In genomic region chr4:168811793-168812651, GRCh38 we compare ENCODE assay signal across 14 cellular contexts.
A peak's percentile ranks its signal among the peaks of the same experiment; 100 is the strongest.
DNase-seq lines count a peak whose midpoint lies in the region; ATAC-seq and TF ChIP-seq lines count a peak whose summit lies in the region.
"Had no signal": no experiment of that assay in that cellular context is flagged by ENCODE, and none has a peak within 500 bp of the region (broad histone marks: within the 10 kb centered on the region; RNA-seq: fewer than 3 reads in every experiment).

No MANE protein-coding gene starts in this region.

- TF ChIP-seq RAD21 in SK-N-SH (IDR thresholded peaks at IDR 0.05; ENCODE audit: low read length): no peak

- no peaks in the 10 kb centered on the region for H3K27me3 ChIP-seq in SK-N-SH (ENCODE audit: insufficient read depth)
- H3K27me3 ChIP-seq in psoas muscle (ENCODE audit: insufficient read depth in 3 of 3, low read length in 2 of 3): no peaks in the 10 kb centered on the region

- no peaks in the 10 kb centered on the region; the same call in 1 of the 2 replicates for H3K79me2 ChIP-seq in SK-N-SH (ENCODE audit: insufficient read depth)

- POLR2A ChIA-PET in SK-N-SH (lab: Yijun Ruan, JAX): interaction anchor here (0.7 kb wide), 1 partner anchor 35 kb away, joined by 3 read pairs; no protein-coding TSS in a partner anchor

- ATAC-seq in psoas muscle (peak in 2 of 4 donors; percentile 36 to 38), GM19395 (IDR thresholded peaks at IDR 0.05; ENCODE audit: unreplicated experiment) (no peak), HG02623 (IDR thresholded peaks at IDR 0.05; ENCODE audit: unreplicated experiment) (no peak), GM21526 (IDR thresholded peaks at IDR 0.05; ENCODE audit: low FRiP score, unreplicated experiment) (no peak)
- ATAC-seq: sciatic nerve had no signal

- H2AFZ ChIP-seq in SK-N-SH (ENCODE audit: low read depth): peak overlapping the region; percentile 17; the same call in 1 of the 2 replicates

- no peak overlapping the region; the same call in 1 of the 2 replicates for H3K9ac ChIP-seq in SK-N-SH
- H3K9ac ChIP-seq: BLaER1 treated with 17β-estradiol and CSF1 and Interleukin-3, amounts not matched to agents 10 nM and 100 nM had no signal

- no peaks in the 10 kb centered on the region for H4K20me1 ChIP-seq in SK-N-SH (ENCODE audit: insufficient read depth)
- H4K20me1 ChIP-seq: BLaER1 treated with 17β-estradiol and CSF1 and Interleukin-3, amounts not matched to agents 10 nM and 100 nM had no signal

- peaks cover 26% of the 10 kb centered on the region for H3F3A ChIP-seq in SK-N-SH (replicated peaks; ENCODE audit: insufficient read depth)

- intact Hi-C loops in psoas muscle (cut with DNase I): no loop called here

- H3K4me3 ChIP-seq in SK-N-SH (ENCODE audit: low read depth in 2 of 2, low read length in 1 of 2): no peak overlapping the region
- no peak overlapping the region for H3K4me3 ChIP-seq in psoas muscle
- H3K4me3 ChIP-seq: BLaER1 treated with 17β-estradiol and CSF1 and Interleukin-3, amounts not matched to agents 10 nM and 100 nM had no signal

- TF ChIP-seq CTCF in SK-N-SH (IDR thresholded peaks at IDR 0.05): no peak
- TF ChIP-seq CTCF in psoas muscle (IDR thresholded peaks at IDR 0.05): no peak

- H3K4me1 ChIP-seq in SK-N-SH (ENCODE audit: control insufficient read depth in 1 of 2, insufficient read depth in 2 of 2, low read depth in 1 of 2, low read length in 1 of 2): peaks cover 12 to 17% of the 10 kb centered on the region in 2 experiments; a peak in 3 of 4 replicates
- H3K4me1 ChIP-seq in psoas muscle: peaks cover 21% of the 10 kb centered on the region

- peak overlapping the region; percentile 70 to 80; a peak in 3 of 4 replicates for H3K27ac ChIP-seq in SK-N-SH (ENCODE audit: low read depth in 2 of 2, low read length in 1 of 2)
- H3K27ac ChIP-seq in psoas muscle: peak overlapping the region; percentile 37
- H3K27ac ChIP-seq: BLaER1 treated with 17β-estradiol and CSF1 and Interleukin-3, amounts not matched to agents 10 nM and 100 nM had no signal

- H3K9me3 ChIP-seq in SK-N-SH (no peaks in the 10 kb centered on the region), psoas muscle (no peaks in the 10 kb centered on the region)
- H3K9me3 ChIP-seq: BLaER1 treated with 17β-estradiol and CSF1 and Interleukin-3, amounts not matched to agents 10 nM and 100 nM had no signal

- 32% methylated on average over 9 of the region's 9 CpGs for WGBS in SK-N-SH (ENCODE audit: low lambda C conversion rate)
- 58 to 73% (median 62%) methylated on average over 9 of the region's 9 CpGs for WGBS in psoas muscle, 3 donors

- no peaks in the 10 kb centered on the region for H3K9me2 ChIP-seq in SK-N-SH

- no peak for TF ChIP-seq EP300 in SK-N-SH (IDR thresholded peaks at IDR 0.05; ENCODE audit: borderline replicate concordance in 1 of 2, low read depth in 1 of 2, low read length in 1 of 2)

- CTCF ChIA-PET in SK-N-SH (lab: Yijun Ruan, JAX): interaction anchor here (1.0 to 1.4 kb wide), 3 partner anchors 21 to 628 kb away, joined by 3 to 4 read pairs (median 3); no protein-coding TSS in a partner anchor

- DNase-seq in Daoy (ENCODE audit: low read depth) (peak; percentile 22), SK-N-SH (no peak), fibroblast of peridontal ligament (ENCODE audit: extremely low read depth) (peak; percentile 84), psoas muscle (no peak), DMS53 (lab: John Stamatoyannopoulos, UW) (no peak)
- DNase-seq: activated CD4-positive, alpha-beta T cell treated with anti-CD3 and anti-CD28 coated beads, Interleukin-2, amount 50 U/mL, for 48 hours; caudate nucleus; NCI-H1092 treated with DMSO at 0.1 percent for 48 hours; RPMI8226 had no signal

- H3K36me3 ChIP-seq in SK-N-SH (replicated peaks in 1 of 2; ENCODE audit: control insufficient read depth in 1 of 2, insufficient read depth in 2 of 2, low read length in 1 of 2) (no peaks in the 10 kb centered on the region), psoas muscle (ENCODE audit: insufficient read depth in 1 of 2, low read depth in 1 of 2) (no peaks in the 10 kb centered on the region)
- H3K36me3 ChIP-seq: BLaER1 treated with 17β-estradiol and CSF1 and Interleukin-3, amounts not matched to agents 10 nM and 100 nM had no signal

- H3K4me2 ChIP-seq in SK-N-SH: peak overlapping the region; percentile 32; the same call in 1 of the 2 replicates
- H3K4me2 ChIP-seq: BLaER1 treated with 17β-estradiol and CSF1 and Interleukin-3, amounts not matched to agents 10 nM and 100 nM had no signal

TF ChIP-seq in SK-N-SH, 30 proteins besides CTCF, POLR2A, EP300 and RAD21 (continues in another document):
- TF ChIP-seq FOXM1 (IDR thresholded peaks at IDR 0.05; ENCODE audit: low read depth) (no peak), NFIC (IDR thresholded peaks at IDR 0.05; ENCODE audit: borderline replicate concordance) (peak; percentile 60), TEAD4 (IDR thresholded peaks at IDR 0.05; ENCODE audit: borderline replicate concordance, insufficient read depth) (0 out of 2 replicates have a peak, but pooled peaks have one; percentile 8), IRF3 (IDR thresholded peaks at IDR 0.05; ENCODE audit: low read depth, low read length) (no peak), RXRA (IDR thresholded peaks at IDR 0.05; ENCODE audit: borderline replicate concordance, low read depth) (0 out of 2 replicates have a peak, but pooled peaks have one; percentile 16), JUND (IDR thresholded peaks at IDR 0.05) (peak; percentile 47; the same call in 1 of the 2 replicates), RFX5 (IDR thresholded peaks at IDR 0.05; ENCODE audit: low read length) (no peak), FOSL2 (IDR thresholded peaks at IDR 0.05; ENCODE audit: borderline replicate concordance, low read depth) (peak; percentile 69; the same call in 1 of the 2 replicates), USF1 (IDR thresholded peaks at IDR 0.05; ENCODE audit: borderline replicate concordance, low read depth) (no peak), MAX (IDR thresholded peaks at IDR 0.05; ENCODE audit: low read depth) (peak; percentile 25; the same call in 1 of the 2 replicates), CHD2 (IDR thresholded peaks at IDR 0.05; ENCODE audit: low read length, partially characterized antibody) (no peak), PBX3 (IDR thresholded peaks at IDR 0.05) (peak; percentile 51; the same call in 1 of the 2 replicates), ZBTB33 (IDR thresholded peaks at IDR 0.05; ENCODE audit: borderline replicate concordance, low read depth) (no peak), YY1 (IDR thresholded peaks at IDR 0.05; ENCODE audit: low read depth) (no peak), TCF12 (IDR thresholded peaks at IDR 0.05) (peak; percentile 82), SIN3A (IDR thresholded peaks at IDR 0.05; ENCODE audit: borderline replicate concordance, low read depth, low read length) (no peak), ELF1 (IDR thresholded peaks at IDR 0.05) (no peak), FOXJ3 (CRISPR knock-in tag; IDR thresholded peaks at IDR 0.05) (no peak)

Comparison
In these comparisons a context has a peak if more than half of its experiments do, and no peak if none do; other contexts are left out.
1. DNase-seq: peak in Daoy (single experiment) and fibroblast of peridontal ligament (single experiment); none in SK-N-SH (single experiment), psoas muscle (0 of 2) and DMS53 (single experiment).